Comparison of ENCODE assay signal across 2 cellular contexts in genomic region chr14:33957993-33958392, GRCh38.
TF ChIP-seq lines count a peak whose summit lies in the region.

No MANE protein-coding gene starts in this region.

TF ChIP-seq in IMR-90, 13 proteins besides CTCF, POLR2A, EP300 and RAD21:
- TF ChIP-seq ELK1 (IDR thresholded peaks at IDR 0.05; ENCODE audit: borderline replicate concordance, low read depth, low read length) (no peak), CEBPB (IDR thresholded peaks at IDR 0.05; ENCODE audit: low read depth, low read length) (no peak), BHLHE40 (IDR thresholded peaks at IDR 0.05; ENCODE audit: low read depth, low read length) (no peak), MAFK (IDR thresholded peaks at IDR 0.05; ENCODE audit: low read depth, low read length) (peak; percentile 33; the same call in 1 of the 2 replicates)

TF ChIP-seq in GM12878, 131 proteins besides CTCF, POLR2A, EP300 and RAD21:
- TF ChIP-seq MTA2 (IDR thresholded peaks at IDR 0.05; ENCODE audit: low read depth) (no peak), SMC3 (IDR thresholded peaks at IDR 0.05; ENCODE audit: borderline replicate concordance, low read length) (no peak), RAD51 (IDR thresholded peaks at IDR 0.05) (no peak), CBX3 (IDR thresholded peaks at IDR 0.05; ENCODE audit: borderline replicate concordance, low read depth) (no peak), CBFB (IDR thresholded peaks at IDR 0.05; ENCODE audit: low read depth) (no peak), CEBPB (IDR thresholded peaks at IDR 0.05; ENCODE audit: borderline replicate concordance in 1 of 2, low read depth in 2 of 2, low read length in 2 of 2) (no peak), RELA (IDR thresholded peaks at IDR 0.05; ENCODE audit: borderline replicate concordance, partially characterized antibody) (no peak), IRF4 (IDR thresholded peaks at IDR 0.05; ENCODE audit: low read depth, low read length) (no peak), HCFC1 (IDR thresholded peaks at IDR 0.05; ENCODE audit: low read length) (no peak), ZNF274 (IDR thresholded peaks at IDR 0.05; ENCODE audit: insufficient read depth, insufficient read length) (no peak), KDM1A (IDR thresholded peaks at IDR 0.05; ENCODE audit: borderline replicate concordance) (no peak), NR2C1 (IDR thresholded peaks at IDR 0.05) (no peak), YY1 (IDR thresholded peaks at IDR 0.05; ENCODE audit: low read depth, low read length) (no peak), ATF2 (IDR thresholded peaks at IDR 0.05; ENCODE audit: low read length) (no peak), MEF2A (IDR thresholded peaks at IDR 0.05; ENCODE audit: insufficient read depth, low read depth, low read length) (no peak), HDGF (IDR thresholded peaks at IDR 0.05) (no peak)
- TF ChIP-seq, protein P1, sequence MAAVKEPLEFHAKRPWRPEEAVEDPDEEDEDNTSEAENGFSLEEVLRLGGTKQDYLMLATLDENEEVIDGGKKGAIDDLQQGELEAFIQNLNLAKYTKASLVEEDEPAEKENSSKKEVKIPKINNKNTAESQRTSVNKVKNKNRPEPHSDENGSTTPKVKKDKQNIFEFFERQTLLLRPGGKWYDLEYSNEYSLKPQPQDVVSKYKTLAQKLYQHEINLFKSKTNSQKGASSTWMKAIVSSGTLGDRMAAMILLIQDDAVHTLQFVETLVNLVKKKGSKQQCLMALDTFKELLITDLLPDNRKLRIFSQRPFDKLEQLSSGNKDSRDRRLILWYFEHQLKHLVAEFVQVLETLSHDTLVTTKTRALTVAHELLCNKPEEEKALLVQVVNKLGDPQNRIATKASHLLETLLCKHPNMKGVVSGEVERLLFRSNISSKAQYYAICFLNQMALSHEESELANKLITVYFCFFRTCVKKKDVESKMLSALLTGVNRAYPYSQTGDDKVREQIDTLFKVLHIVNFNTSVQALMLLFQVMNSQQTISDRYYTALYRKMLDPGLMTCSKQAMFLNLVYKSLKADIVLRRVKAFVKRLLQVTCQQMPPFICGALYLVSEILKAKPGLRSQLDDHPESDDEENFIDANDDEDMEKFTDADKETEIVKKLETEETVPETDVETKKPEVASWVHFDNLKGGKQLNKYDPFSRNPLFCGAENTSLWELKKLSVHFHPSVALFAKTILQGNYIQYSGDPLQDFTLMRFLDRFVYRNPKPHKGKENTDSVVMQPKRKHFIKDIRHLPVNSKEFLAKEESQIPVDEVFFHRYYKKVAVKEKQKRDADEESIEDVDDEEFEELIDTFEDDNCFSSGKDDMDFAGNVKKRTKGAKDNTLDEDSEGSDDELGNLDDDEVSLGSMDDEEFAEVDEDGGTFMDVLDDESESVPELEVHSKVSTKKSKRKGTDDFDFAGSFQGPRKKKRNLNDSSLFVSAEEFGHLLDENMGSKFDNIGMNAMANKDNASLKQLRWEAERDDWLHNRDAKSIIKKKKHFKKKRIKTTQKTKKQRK (IDR thresholded peaks at IDR 0.05; ENCODE audit: low read depth, low read length), result no peak
- TF ChIP-seq, protein P2, sequence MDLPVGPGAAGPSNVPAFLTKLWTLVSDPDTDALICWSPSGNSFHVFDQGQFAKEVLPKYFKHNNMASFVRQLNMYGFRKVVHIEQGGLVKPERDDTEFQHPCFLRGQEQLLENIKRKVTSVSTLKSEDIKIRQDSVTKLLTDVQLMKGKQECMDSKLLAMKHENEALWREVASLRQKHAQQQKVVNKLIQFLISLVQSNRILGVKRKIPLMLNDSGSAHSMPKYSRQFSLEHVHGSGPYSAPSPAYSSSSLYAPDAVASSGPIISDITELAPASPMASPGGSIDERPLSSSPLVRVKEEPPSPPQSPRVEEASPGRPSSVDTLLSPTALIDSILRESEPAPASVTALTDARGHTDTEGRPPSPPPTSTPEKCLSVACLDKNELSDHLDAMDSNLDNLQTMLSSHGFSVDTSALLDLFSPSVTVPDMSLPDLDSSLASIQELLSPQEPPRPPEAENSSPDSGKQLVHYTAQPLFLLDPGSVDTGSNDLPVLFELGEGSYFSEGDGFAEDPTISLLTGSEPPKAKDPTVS (IDR thresholded peaks at IDR 0.05; ENCODE audit: low read depth, low read length), result no peak
